Comparison of ENCODE assay signal across 8 cellular contexts in the genomic region with DNA sequence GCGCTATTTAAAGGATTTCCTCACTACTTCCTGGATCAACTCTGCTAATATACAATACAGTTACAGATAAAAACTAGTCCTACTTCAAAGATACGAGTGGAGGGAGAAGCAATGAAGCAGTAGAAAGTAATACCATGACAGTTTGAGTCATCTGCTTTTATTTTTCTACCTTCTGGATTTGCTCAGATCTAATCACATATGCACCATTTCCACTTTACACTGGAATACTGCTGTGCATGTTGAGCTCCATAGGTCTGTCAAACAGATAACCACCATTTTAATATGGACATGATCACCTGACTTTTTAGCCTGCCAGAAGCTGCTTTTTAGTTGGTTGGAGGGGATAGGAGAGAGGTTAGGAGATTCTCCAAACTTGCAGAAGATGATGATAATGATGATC.
"Had no signal": no experiment of that assay in that cellular context is flagged by ENCODE, and none has a peak within 500 bp of the region (broad histone marks: within the 10 kb centered on the region; RNA-seq: fewer than 3 reads in every experiment).

No MANE protein-coding gene starts in this region.

- H3K9ac ChIP-seq: GM23248 had no signal

- FAIRE-seq: HepG2 had no signal

- DNase-seq: GM23248, GOT3, H9, HCEC 1CT, HFFc6, KBM-7 had no signal

- ATAC-seq: HepG2 had no signal

- H3K4me3 ChIP-seq: GM23248 had no signal

- H3K27ac ChIP-seq: GM23248, HL-60 had no signal

- H2AFZ ChIP-seq: GM23248 had no signal
